In the genomic region with DNA sequence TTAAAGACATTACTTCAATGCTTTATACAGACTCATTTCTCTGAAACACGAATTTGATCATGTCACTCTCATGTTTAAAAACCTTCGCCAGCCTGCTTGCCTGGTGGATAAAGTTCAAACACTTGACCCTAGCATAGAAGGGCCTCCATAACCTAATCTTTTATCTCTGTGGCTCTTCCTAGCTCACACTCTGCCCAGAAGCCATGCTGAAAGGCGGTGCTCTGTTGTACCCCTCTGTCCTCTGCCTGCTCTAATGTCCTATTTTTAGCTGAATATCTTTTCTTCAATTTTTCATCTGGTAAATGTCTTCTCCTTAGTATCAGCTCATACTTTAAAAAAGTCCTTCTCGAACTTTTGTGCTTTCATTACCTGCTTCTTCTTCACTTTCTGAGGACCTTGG, we compare ENCODE assay signal across 33 cellular contexts.
"Had no signal": no experiment of that assay in that cellular context is flagged by ENCODE, and none has a peak within 500 bp of the region (broad histone marks: within the 10 kb centered on the region; RNA-seq: fewer than 3 reads in every experiment).

No MANE protein-coding gene starts in this region.

- H3K4me3 ChIP-seq: MG63 had no signal

- H3K27ac ChIP-seq: KMS-11 had no signal

- H3K4me2 ChIP-seq: KMS-11 had no signal

- DNase-seq: Karpas-422, Kasumi-1, KG1, MG63, MM.1S, MV-4-11, NCI-H1048, NCI-H1092, NCI-H1092 treated with DMSO at 0.1 percent for 48 hours, NCI-H1105, NCI-H1417, NCI-H1417 treated with DMSO at 0.1 percent for 48 hours, NCI-H1436, NCI-H1436 treated with DMSO at 0.1 percent for 48 hours, NCI-H146, NCI-H187, NCI-H187 treated with DMSO at 0.1 percent for 48 hours, NCI-H1930, NCI-H2029, NCI-H2029 treated with DMSO at 0.1 percent for 48 hours, NCI-H2081, NCI-H2081 treated with DMSO at 0.1 percent for 48 hours, NCI-H2107, NCI-H2171, NCI-H2171 treated with DMSO at 0.1 percent for 48 hours, NCI-H2227 treated with DMSO at 0.1 percent for 48 hours, NCI-H226, NCI-H345, NCI-H446, NCI-H446 treated with DMSO at 0.1 percent for 48 hours, NCI-H510A, NCI-H510A treated with DMSO at 0.1 percent for 48 hours had no signal

- H3K9ac ChIP-seq: KMS-11 had no signal

- H3K27me3 ChIP-seq: MG63 had no signal

- H3K36me3 ChIP-seq: MG63 had no signal
